ENCODE assay signal across 1 cellular context in genomic region chr13:45861352-45861751, GRCh38.
TF ChIP-seq lines count a peak whose summit lies in the region.

No MANE protein-coding gene starts in this region.

TF ChIP-seq in SK-N-SH treated with all-trans-retinoic acid at 6 μM for 48 hours, 23 proteins besides CTCF, POLR2A, EP300 and RAD21 (continued from another document):
- TF ChIP-seq, protein P1, sequence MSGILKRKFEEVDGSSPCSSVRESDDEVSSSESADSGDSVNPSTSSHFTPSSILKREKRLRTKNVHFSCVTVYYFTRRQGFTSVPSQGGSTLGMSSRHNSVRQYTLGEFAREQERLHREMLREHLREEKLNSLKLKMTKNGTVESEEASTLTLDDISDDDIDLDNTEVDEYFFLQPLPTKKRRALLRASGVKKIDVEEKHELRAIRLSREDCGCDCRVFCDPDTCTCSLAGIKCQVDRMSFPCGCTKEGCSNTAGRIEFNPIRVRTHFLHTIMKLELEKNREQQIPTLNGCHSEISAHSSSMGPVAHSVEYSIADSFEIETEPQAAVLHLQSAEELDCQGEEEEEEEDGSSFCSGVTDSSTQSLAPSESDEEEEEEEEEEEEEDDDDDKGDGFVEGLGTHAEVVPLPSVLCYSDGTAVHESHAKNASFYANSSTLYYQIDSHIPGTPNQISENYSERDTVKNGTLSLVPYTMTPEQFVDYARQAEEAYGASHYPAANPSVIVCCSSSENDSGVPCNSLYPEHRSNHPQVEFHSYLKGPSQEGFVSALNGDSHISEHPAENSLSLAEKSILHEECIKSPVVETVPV (CRISPR knock-in tag; IDR thresholded peaks at IDR 0.05): no peak
- TF ChIP-seq OSR1 (CRISPR knock-in tag; IDR thresholded peaks at IDR 0.05) (no peak), ZFP30 (CRISPR knock-in tag; IDR thresholded peaks at IDR 0.05) (no peak), ISL1 (CRISPR knock-in tag; IDR thresholded peaks at IDR 0.05) (no peak), ZNF70 (CRISPR knock-in tag; IDR thresholded peaks at IDR 0.05) (no peak), PATZ1 (CRISPR knock-in tag; IDR thresholded peaks at IDR 0.05; ENCODE audit: borderline replicate concordance) (no peak), ZNF8 (CRISPR knock-in tag; IDR thresholded peaks at IDR 0.05) (no peak), ZFP3 (CRISPR knock-in tag; IDR thresholded peaks at IDR 0.05) (no peak), RARB (CRISPR knock-in tag; IDR thresholded peaks at IDR 0.05) (no peak), BACH2 (CRISPR knock-in tag; IDR thresholded peaks at IDR 0.05; ENCODE audit: borderline replicate concordance) (no peak), CREB5 (CRISPR knock-in tag; IDR thresholded peaks at IDR 0.05; ENCODE audit: low read depth) (no peak)
- TF ChIP-seq, protein P2, sequence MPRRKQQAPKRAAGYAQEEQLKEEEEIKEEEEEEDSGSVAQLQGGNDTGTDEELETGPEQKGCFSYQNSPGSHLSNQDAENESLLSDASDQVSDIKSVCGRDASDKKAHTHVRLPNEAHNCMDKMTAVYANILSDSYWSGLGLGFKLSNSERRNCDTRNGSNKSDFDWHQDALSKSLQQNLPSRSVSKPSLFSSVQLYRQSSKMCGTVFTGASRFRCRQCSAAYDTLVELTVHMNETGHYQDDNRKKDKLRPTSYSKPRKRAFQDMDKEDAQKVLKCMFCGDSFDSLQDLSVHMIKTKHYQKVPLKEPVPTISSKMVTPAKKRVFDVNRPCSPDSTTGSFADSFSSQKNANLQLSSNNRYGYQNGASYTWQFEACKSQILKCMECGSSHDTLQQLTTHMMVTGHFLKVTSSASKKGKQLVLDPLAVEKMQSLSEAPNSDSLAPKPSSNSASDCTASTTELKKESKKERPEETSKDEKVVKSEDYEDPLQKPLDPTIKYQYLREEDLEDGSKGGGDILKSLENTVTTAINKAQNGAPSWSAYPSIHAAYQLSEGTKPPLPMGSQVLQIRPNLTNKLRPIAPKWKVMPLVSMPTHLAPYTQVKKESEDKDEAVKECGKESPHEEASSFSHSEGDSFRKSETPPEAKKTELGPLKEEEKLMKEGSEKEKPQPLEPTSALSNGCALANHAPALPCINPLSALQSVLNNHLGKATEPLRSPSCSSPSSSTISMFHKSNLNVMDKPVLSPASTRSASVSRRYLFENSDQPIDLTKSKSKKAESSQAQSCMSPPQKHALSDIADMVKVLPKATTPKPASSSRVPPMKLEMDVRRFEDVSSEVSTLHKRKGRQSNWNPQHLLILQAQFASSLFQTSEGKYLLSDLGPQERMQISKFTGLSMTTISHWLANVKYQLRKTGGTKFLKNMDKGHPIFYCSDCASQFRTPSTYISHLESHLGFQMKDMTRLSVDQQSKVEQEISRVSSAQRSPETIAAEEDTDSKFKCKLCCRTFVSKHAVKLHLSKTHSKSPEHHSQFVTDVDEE (CRISPR knock-in tag; IDR thresholded peaks at IDR 0.05): no peak
TF ChIP-seq in SK-N-SH treated with all-trans-retinoic acid at 6 μM for 48 hours: peak in this region for 0.
